Comparison of ENCODE assay signal across 11 cellular contexts in genomic region chr5:154611341-154611767, GRCh38.
A peak's percentile ranks its signal among the peaks of the same experiment; 100 is the strongest.
DNase-seq lines count a peak whose midpoint lies in the region; ATAC-seq and TF ChIP-seq lines count a peak whose summit lies in the region.
"Had no signal": no experiment of that assay in that cellular context is flagged by ENCODE, and none has a peak within 500 bp of the region (broad histone marks: within the 10 kb centered on the region; RNA-seq: fewer than 3 reads in every experiment).

No MANE protein-coding gene starts in this region.

- peaks cover 47% of the 10 kb centered on the region for H3K27me3 Mint-ChIP-seq in MCF 10A (ENCODE audit: insufficient read depth, unreplicated experiment)

- H3K36me3 ChIP-seq in breast epithelium (no peaks in the 10 kb centered on the region), lower lobe of right lung (no peaks in the 10 kb centered on the region), suprapubic skin (no peaks in the 10 kb centered on the region)

- H3K4me1 ChIP-seq in breast epithelium, result peaks cover 0 to 10% of the 10 kb centered on the region in 2 donors
- H3K4me1 ChIP-seq in lower lobe of right lung, result peaks cover 12% of the 10 kb centered on the region
- H3K4me1 ChIP-seq in suprapubic skin, result peaks cover 19% of the 10 kb centered on the region

- peaks cover 7% of the 10 kb centered on the region for H3K4me1 Mint-ChIP-seq in MCF 10A (ENCODE audit: insufficient read depth, unreplicated experiment)

- WGBS in suprapubic skin, result 4% methylated on average over 23 of the region's 23 CpGs

- TF ChIP-seq CTCF in MCF 10A (IDR thresholded peaks at IDR 0.05; ENCODE audit: unreplicated experiment) (no peak), breast epithelium (IDR thresholded peaks at IDR 0.05) (no peak), lower lobe of right lung (IDR thresholded peaks at IDR 0.05) (no peak), suprapubic skin (IDR thresholded peaks at IDR 0.05) (no peak)

- CTCF ChIA-PET in MCF 10A (lab: Yijun Ruan, JAX), result interaction anchor here (0.6 to 11.1 kb wide), 24 partner anchors 8 to 489 kb away, joined by 3 to 351 read pairs (median 4); no protein-coding TSS in a partner anchor

- TF ChIP-seq EP300 in suprapubic skin (IDR thresholded peaks at IDR 0.05), result no peak

- H3K27me3 ChIP-seq in breast epithelium (peaks cover 0 to 41% of the 10 kb centered on the region in 2 donors), lower lobe of right lung (ENCODE audit: low read depth) (peaks cover 46% of the 10 kb centered on the region), suprapubic skin (peaks cover 56% of the 10 kb centered on the region)

- H3K27ac Mint-ChIP-seq in MCF 10A (ENCODE audit: low read depth, unreplicated experiment), result no peak overlapping the region
- H3K27ac Mint-ChIP-seq: activated naive CD4-positive, alpha-beta T cell treated with anti-CD3 and anti-CD28 coated beads, Interleukin-2, amount 10 ng/mL, durations not matched to agents 7 days and 5 days had no signal

- no peaks in the 10 kb centered on the region for H3K9me3 ChIP-seq in breast epithelium
- no peaks in the 10 kb centered on the region for H3K9me3 ChIP-seq in lower lobe of right lung
- H3K9me3 ChIP-seq in suprapubic skin, result no peaks in the 10 kb centered on the region

- POLR2A ChIA-PET in MCF 10A (lab: Yijun Ruan, JAX), result interaction anchor here (0.5 to 1.0 kb wide), 2 partner anchors 141 to 247 kb away, joined by 3 read pairs; partner anchors contain the start of gene CNOT8

- intact Hi-C loops in MCF 10A (cut with micrococcal nuclease), result loop anchor here (5.0 kb wide), 1 partner anchor 204 kb away; no protein-coding TSS in a partner anchor
- intact Hi-C loops in breast epithelium (cut with DNase I; ENCODE audit: low total_unique reads), result loop anchor here (10.0 kb wide), 1 partner anchor 137 kb away; the partner anchor contains the start of gene HAND1
- intact Hi-C loops in lower lobe of right lung (cut with DNase I), result no loop called here

- H3K27ac ChIP-seq in breast epithelium (no peak overlapping the region), lower lobe of right lung (no peak overlapping the region), suprapubic skin (no peak overlapping the region)

- H3K4me3 ChIP-seq in breast epithelium (peak overlapping the region in 1 of 3 donors; percentile 58), lower lobe of right lung (peak overlapping the region; percentile 49), suprapubic skin (peak overlapping the region; percentile 39)
- H3K4me3 ChIP-seq: lung had no signal

- DNase-seq in MCF 10A (ENCODE audit: unreplicated experiment), result no peak
- no peak for DNase-seq in breast epithelium (ENCODE audit: low spot score in 2 of 2)
- DNase-seq in dermis blood vessel endothelial cell, result peak; percentile 33
- DNase-seq in lower lobe of right lung, result no peak
- no peak for DNase-seq in suprapubic skin (ENCODE audit: low spot score in 2 of 2)
- DNase-seq in AG08396 (ENCODE audit: low spot score), result no peak
- no peak for DNase-seq in DMS79 treated with DMSO at 0.1 percent for 48 hours (lab: John Stamatoyannopoulos, UW)
- DNase-seq in 8988T, result no peak
- DNase-seq: activated naive CD4-positive, alpha-beta T cell treated with anti-CD3 and anti-CD28 coated beads, Interleukin-2, amount 10 ng/mL, durations not matched to agents 7 days and 5 days; NCI-H1105 treated with DMSO at 0.1 percent for 48 hours had no signal

- no peak for TF ChIP-seq POLR2A in breast epithelium (IDR thresholded peaks at IDR 0.05)
- TF ChIP-seq POLR2A in suprapubic skin (IDR thresholded peaks at IDR 0.05), result no peak

- peak overlapping the region; percentile 54 for H3K4me3 Mint-ChIP-seq in MCF 10A (ENCODE audit: unreplicated experiment)
- H3K4me3 Mint-ChIP-seq: activated naive CD4-positive, alpha-beta T cell treated with anti-CD3 and anti-CD28 coated beads, Interleukin-2, amount 10 ng/mL, durations not matched to agents 7 days and 5 days had no signal

- no TSS peak for BruUV-seq in MCF 10A (replicated peaks; lab: Mats Ljungman, UMichigan)

- H3K36me3 Mint-ChIP-seq in MCF 10A (ENCODE audit: insufficient read depth, unreplicated experiment), result peaks cover 6% of the 10 kb centered on the region
- H3K36me3 Mint-ChIP-seq: activated naive CD4-positive, alpha-beta T cell treated with anti-CD3 and anti-CD28 coated beads, Interleukin-2, amount 10 ng/mL, durations not matched to agents 7 days and 5 days had no signal

- ATAC-seq in lower lobe of right lung, result peak; percentile 29 to 53

- no peaks in the 10 kb centered on the region for H3K9me3 Mint-ChIP-seq in MCF 10A (ENCODE audit: unreplicated experiment)
- H3K9me3 Mint-ChIP-seq: activated naive CD4-positive, alpha-beta T cell treated with anti-CD3 and anti-CD28 coated beads, Interleukin-2, amount 10 ng/mL, durations not matched to agents 7 days and 5 days had no signal
